28 cellular contexts compared by ENCODE assay signal in genomic region chr5:178455480-178455835, GRCh38.
"Had no signal": no experiment of that assay in that cellular context is flagged by ENCODE, and none has a peak within 500 bp of the region (broad histone marks: within the 10 kb centered on the region; RNA-seq: fewer than 3 reads in every experiment).

No MANE protein-coding gene starts in this region.

- H3K27ac ChIP-seq: breast epithelium, colonic mucosa, dorsolateral prefrontal cortex, heart left ventricle, lower lobe of right lung, neutrophil, pancreas, prostate gland, sigmoid colon, stomach, tibial artery, uterus had no signal

- H3K4me3 ChIP-seq: breast epithelium, colonic mucosa, dorsolateral prefrontal cortex, heart left ventricle, lower lobe of right lung, pancreas, prostate gland, sigmoid colon, stomach, tibial artery, uterus had no signal

- H3K27me3 ChIP-seq: breast epithelium, colonic mucosa, dorsolateral prefrontal cortex, neutrophil, pancreas, sigmoid colon, tibial artery, uterus had no signal

- H3K9me3 ChIP-seq: breast epithelium, colonic mucosa, heart left ventricle, lower lobe of right lung, neutrophil, pancreas, prostate gland, sigmoid colon, stomach, tibial artery, uterus had no signal

- H3K4me1 ChIP-seq: breast epithelium, colonic mucosa, pancreas, prostate gland, tibial artery, uterus had no signal

- H3K36me3 ChIP-seq: breast epithelium, colonic mucosa, heart left ventricle, lower lobe of right lung, neutrophil, pancreas, prostate gland, sigmoid colon, stomach, tibial artery, uterus had no signal

- DNase-seq: activated CD4-positive, alpha-beta T cell treated with anti-CD3 and anti-CD28 coated beads, Interleukin-2, amount 50 U/mL, for 1 hour; activated CD4-positive, CD25-positive, alpha-beta regulatory T cell treated with anti-CD3 and anti-CD28 coated beads, Interleukin-2, amount 50 U/mL, for 72 hours; activated CD8-positive, alpha-beta T cell treated with anti-CD3 and anti-CD28 coated beads for 36 hours; activated naive CD4-positive, alpha-beta T cell; activated T-cell treated with anti-CD3 and anti-CD28 coated beads for 4 hours; activated T-cell treated with anti-CD3 and anti-CD28 coated beads, Interleukin-2, amount 50 U/mL, for 72 hours; colonic mucosa; foreskin fibroblast; heart left ventricle; hypothalamus; immature natural killer cell; lower lobe of right lung; pancreas; sigmoid colon; small intestine; stimulated activated CD4-positive, alpha-beta T cell treated with anti-CD3 and anti-CD28 coated beads, Interleukin-1b, Interleukin-23, amount 100 ng/mL, for 48 hours; stimulated activated CD4-positive, alpha-beta T cell treated with anti-CD3 and anti-CD28 coated beads, Interleukin-4, amount 100 ng/mL, for 4 hours; stimulated activated CD8-positive, alpha-beta memory T cell treated with anti-CD3 and anti-CD28 coated beads, Interleukin-4, amount 100 ng/mL, for 48 hours; stimulated activated naive B cell treated with anti-CD40 and anti-IgM and Interleukin-4, amounts not matched to agents 10 μg/mL and 1 μg/mL and 100 μg/mL, for 72 hours; stomach; T-helper 17 cell; T1000; uterus had no signal
